ENCODE assay signal across 24 cellular contexts in genomic region chr9:99964336-99964735, GRCh38.
"Had no signal": no experiment of that assay in that cellular context is flagged by ENCODE, and none has a peak within 500 bp of the region (broad histone marks: within the 10 kb centered on the region; RNA-seq: fewer than 3 reads in every experiment).

No MANE protein-coding gene starts in this region.

- H3K9me3 Mint-ChIP-seq: activated CD4-positive, alpha-beta T cell treated with anti-CD3 and anti-CD28 coated beads, Interleukin-2, amount 10 ng/mL, durations not matched to agents 7 days and 5 days; activated T-cell treated with anti-CD3 and anti-CD28 coated beads, Interleukin-2, amount 50 U/mL, for 24 hours; activated T-helper 2 cell treated with anti-CD3 and anti-CD28 coated beads, Interferon-gamma antibody, Interleukin-2, Interleukin-4, amounts not matched to agents 10 μg/mL and 5 μg/mL and 100 μg/mL, durations not matched to agents 14 hours and 24 hours and 36 hours; central memory CD8-positive, alpha-beta T cell; immature natural killer cell; mesothelial cell of epicardium; natural killer cell; T-cell had no signal

- H3K27me3 Mint-ChIP-seq: activated CD4-positive, alpha-beta T cell treated with anti-CD3 and anti-CD28 coated beads, Interleukin-2, amount 10 ng/mL, durations not matched to agents 7 days and 5 days; activated T-cell treated with anti-CD3 and anti-CD28 coated beads, Interleukin-2, amount 50 U/mL, for 24 hours; central memory CD8-positive, alpha-beta T cell; progenitor cell of endocrine pancreas; T-cell had no signal

- H3K36me3 ChIP-seq: breast epithelium had no signal

- H3K4me1 Mint-ChIP-seq: activated CD4-positive, alpha-beta T cell treated with anti-CD3 and anti-CD28 coated beads, Interleukin-2, amount 10 ng/mL, durations not matched to agents 7 days and 5 days; central memory CD8-positive, alpha-beta T cell; T-cell had no signal

- H3K27ac Mint-ChIP-seq: activated CD4-positive, alpha-beta T cell treated with anti-CD3 and anti-CD28 coated beads, Interleukin-2, amount 10 ng/mL, durations not matched to agents 7 days and 5 days; activated T-cell treated with anti-CD3 and anti-CD28 coated beads, Interleukin-2, amount 50 U/mL, for 24 hours; activated T-helper 2 cell treated with anti-CD3 and anti-CD28 coated beads, Interferon-gamma antibody, Interleukin-2, Interleukin-4, amounts not matched to agents 10 μg/mL and 5 μg/mL and 100 μg/mL, durations not matched to agents 14 hours and 24 hours and 36 hours; immature natural killer cell; mesothelial cell of epicardium; natural killer cell; progenitor cell of endocrine pancreas; T-cell had no signal

- H3K27ac ChIP-seq: breast epithelium, epithelial cell of prostate, left lung, upper lobe of right lung, WERI-Rb-1 had no signal

- ATAC-seq: left lung; natural killer cell; stimulated activated naive CD8-positive, alpha-beta T cell treated with anti-CD3 and anti-CD28 coated beads, Interleukin-15, Interleukin-2, amounts not matched to agents 100 U/mL and 50 U/mL, for 24 hours; T-cell; upper lobe of right lung had no signal

- DNase-seq: activated CD4-positive, alpha-beta T cell treated with anti-CD3 and anti-CD28 coated beads, Interleukin-2, amount 10 ng/mL, durations not matched to agents 7 days and 5 days; activated CD4-positive, CD25-positive, alpha-beta regulatory T cell treated with anti-CD3 and anti-CD28 coated beads, Interleukin-2, amount 50 U/mL, for 72 hours; activated naive CD4-positive, alpha-beta T cell treated with Interleukin-2 at 50 U/mL for 16 hours; activated T-cell treated with anti-CD3 and anti-CD28 coated beads, Interleukin-2, amount 50 U/mL, for 24 hours; anterior cingulate cortex; cortex of kidney; foreskin fibroblast; immature natural killer cell; kidney glomerular epithelial cell; left lung; natural killer cell; retina; stimulated activated CD4-positive, alpha-beta T cell treated with anti-CD3 and anti-CD28 coated beads, Interleukin-12 subunit alpha, Interleukin-12 subunit beta, amount 100 ng/mL, for 4 hours; stimulated activated CD4-positive, alpha-beta T cell treated with anti-CD3 and anti-CD28 coated beads, Interleukin-4, amount 100 ng/mL, for 4 hours; stimulated activated naive CD8-positive, alpha-beta T cell treated with anti-CD3 and anti-CD28 coated beads, Interleukin-15, Interleukin-2, amounts not matched to agents 100 U/mL and 50 U/mL, for 24 hours; T-cell; upper lobe of right lung; WERI-Rb-1 had no signal

- H3K27me3 ChIP-seq: breast epithelium, left lung, upper lobe of right lung had no signal

- H3K4me3 ChIP-seq: breast epithelium, left lung, upper lobe of right lung had no signal

- H3K9me3 ChIP-seq: breast epithelium, left lung, upper lobe of right lung had no signal

- H3K4me1 ChIP-seq: breast epithelium, left lung, upper lobe of right lung had no signal

- H3K4me3 Mint-ChIP-seq: activated CD4-positive, alpha-beta T cell treated with anti-CD3 and anti-CD28 coated beads, Interleukin-2, amount 10 ng/mL, durations not matched to agents 7 days and 5 days; activated T-cell treated with anti-CD3 and anti-CD28 coated beads, Interleukin-2, amount 50 U/mL, for 24 hours; central memory CD8-positive, alpha-beta T cell; immature natural killer cell; mesothelial cell of epicardium; natural killer cell; T-cell had no signal
